ENCODE assay signal across 19 cellular contexts in the genomic region with DNA sequence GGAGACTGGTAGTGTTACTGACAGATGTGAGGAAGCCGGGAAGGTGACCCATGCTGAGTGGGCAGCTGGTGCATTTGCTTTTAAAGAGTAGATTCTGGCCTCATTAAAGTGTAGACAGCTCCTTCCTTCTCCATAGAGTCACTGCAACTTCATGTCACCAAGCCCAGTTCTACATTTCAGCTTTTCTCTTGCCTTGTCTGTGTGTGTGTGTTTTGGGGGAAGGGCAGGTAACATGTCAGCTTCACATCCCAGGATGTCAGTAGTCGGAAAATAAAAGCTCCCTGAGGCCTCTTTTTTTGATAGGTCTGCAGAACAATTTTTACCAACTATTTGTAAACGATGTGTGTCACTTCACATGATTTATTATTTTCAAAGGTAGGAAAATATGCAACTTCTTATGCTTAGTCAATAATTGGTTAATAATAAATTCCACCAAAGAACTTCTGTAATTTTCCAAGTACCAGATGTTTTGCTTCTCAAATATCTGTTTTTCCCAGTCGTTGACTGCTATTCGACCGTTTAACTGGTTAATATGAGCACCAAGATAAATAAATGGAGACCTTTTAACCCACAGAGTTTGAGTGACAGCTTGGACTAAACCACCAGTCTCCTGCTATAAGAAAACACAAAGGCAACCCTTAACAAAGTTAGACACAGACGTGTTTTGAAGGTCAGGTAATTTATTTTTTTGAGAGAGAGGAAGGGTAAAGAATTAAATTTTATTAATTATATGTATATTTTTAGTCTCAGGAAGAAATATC.
"Had no signal": no experiment of that assay in that cellular context is flagged by ENCODE, and none has a peak within 500 bp of the region (broad histone marks: within the 10 kb centered on the region; RNA-seq: fewer than 3 reads in every experiment).

No MANE protein-coding gene starts in this region.

- FAIRE-seq: astrocyte, bronchial epithelial cell had no signal

- H3K4me3 ChIP-seq: gastroesophageal sphincter, heart left ventricle, mucosa of descending colon, spleen, thoracic aorta had no signal

- DNase-seq: activated CD4-positive, alpha-beta T cell treated with anti-CD3 and anti-CD28 coated beads, Interleukin-2, amount 10 ng/mL, durations not matched to agents 7 days and 5 days; activated CD8-positive, alpha-beta memory T cell treated with anti-CD3 and anti-CD28 coated beads, Interleukin-2, amount 50 U/mL, for 48 hours; activated effector memory CD4-positive, alpha-beta T cell treated with anti-CD3 and anti-CD28 coated beads, Interleukin-2, amount 50 U/mL, for 16 hours; activated T-cell treated with anti-CD3 and anti-CD28 coated beads, Interleukin-2, amount 50 U/mL, for 72 hours; cerebellar nuclear complex; effector CD8-positive, alpha-beta T cell; heart left ventricle; mucosa of descending colon; naive B cell; spleen; stimulated activated naive B cell treated with anti-CD40 and anti-IgM and Interleukin-4, amounts not matched to agents 10 μg/mL and 1 μg/mL and 100 μg/mL, for 72 hours; T-helper 1 cell; T1000 had no signal

- H3K27ac ChIP-seq: gastroesophageal sphincter, heart left ventricle, spleen, thoracic aorta had no signal

- ATAC-seq: activated CD4-positive, CD25-positive, alpha-beta regulatory T cell treated with anti-CD3 and anti-CD28 coated beads, Interleukin-2, amount 50 U/mL, for 24 hours; activated T-cell treated with anti-CD3 and anti-CD28 coated beads, Interleukin-2, amount 50 U/mL, for 72 hours; esophagus mucosa; gastroesophageal sphincter; heart left ventricle; mucosa of descending colon; stimulated activated naive B cell treated with anti-CD40 and anti-IgM and Interleukin-4, amounts not matched to agents 10 μg/mL and 1 μg/mL and 100 μg/mL, for 72 hours had no signal

- H3K4me1 ChIP-seq: gastroesophageal sphincter, heart left ventricle, spleen had no signal

- H3K36me3 ChIP-seq: gastroesophageal sphincter, heart left ventricle, spleen, thoracic aorta had no signal

- H3K27me3 ChIP-seq: gastroesophageal sphincter, spleen had no signal

- H3K9me3 ChIP-seq: gastroesophageal sphincter, heart left ventricle, mucosa of descending colon, spleen, thoracic aorta had no signal
